18 cellular contexts compared by ENCODE assay signal in genomic region chr13:99756281-99756680, GRCh38.
DNase-seq lines count a peak whose midpoint lies in the region; TF ChIP-seq lines count a peak whose summit lies in the region.
"Had no signal": no experiment of that assay in that cellular context is flagged by ENCODE, and none has a peak within 500 bp of the region (broad histone marks: within the 10 kb centered on the region; RNA-seq: fewer than 3 reads in every experiment).

No MANE protein-coding gene starts in this region.

- H2BK120ac ChIP-seq in mesenchymal stem cell (ENCODE audit: low read depth, low read length), result no peak overlapping the region

- intact Hi-C loops in activated naive CD4-positive, alpha-beta T cell treated with anti-CD3 and anti-CD28 coated beads for 36 hours (cut with micrococcal nuclease), result no loop called here

- no peak overlapping the region for H3K14ac ChIP-seq in mesenchymal stem cell (ENCODE audit: low read length in 2 of 2)

- peaks cover 9% of the 10 kb centered on the region for H3K4me1 Mint-ChIP-seq in endodermal cell
- peaks cover 16% of the 10 kb centered on the region for H3K4me1 Mint-ChIP-seq in nephron progenitor cell
- no peaks in the 10 kb centered on the region for H3K4me1 Mint-ChIP-seq in activated naive CD4-positive, alpha-beta T cell treated with anti-CD3 and anti-CD28 coated beads for 36 hours (ENCODE audit: low read depth)

- no peak overlapping the region for H2BK15ac ChIP-seq in mesenchymal stem cell (ENCODE audit: low read depth, poor library complexity, severe bottlenecking)

- no peaks in the 10 kb centered on the region for H3K36me3 ChIP-seq in endodermal cell (ENCODE audit: control insufficient read depth, insufficient read depth, low read length)
- H3K36me3 ChIP-seq in mesenchymal stem cell (ENCODE audit: control insufficient read depth in 1 of 2, insufficient read depth in 2 of 2, low read depth in 1 of 2, low read length in 2 of 2), result no peaks in the 10 kb centered on the region
- H3K36me3 ChIP-seq: SJSA1 had no signal

- no peak overlapping the region for H2BK5ac ChIP-seq in mesenchymal stem cell (ENCODE audit: low read depth, low read length, poor library complexity, severe bottlenecking)

- 95 to 100% methylated on average over 1 to 2 of the region's 2 CpGs for WGBS in endodermal cell (ENCODE audit: insufficient coverage in 1 of 2, insufficient read length in 1 of 2), 2 experiments
- 94% methylated on average over 2 of the region's 2 CpGs for WGBS in mesenchymal stem cell

- H3K4me3 ChIP-seq in endodermal cell (ENCODE audit: low read length) (no peak overlapping the region), mesenchymal stem cell (ENCODE audit: insufficient read depth in 1 of 2, low read depth in 1 of 2, low read length in 2 of 2) (no peak overlapping the region)
- H3K4me3 ChIP-seq: GM23338, SJSA1 had no signal

- no peaks in the 10 kb centered on the region for H3K4me1 ChIP-seq in endodermal cell (ENCODE audit: control insufficient read depth, insufficient read depth, low read length)
- H3K4me1 ChIP-seq in mesenchymal stem cell (ENCODE audit: control insufficient read depth, insufficient read depth, low read depth, low read length), result no peaks in the 10 kb centered on the region
- H3K4me1 ChIP-seq: SJSA1 had no signal

- no peak overlapping the region for H3K27ac ChIP-seq in endodermal cell (ENCODE audit: low read depth, low read length)
- no peak overlapping the region for H3K27ac ChIP-seq in mesenchymal stem cell (ENCODE audit: low read length, poor library complexity, severe bottlenecking)
- H3K27ac ChIP-seq: SJSA1 had no signal

- H3K4me3 Mint-ChIP-seq in endodermal cell (no peak overlapping the region), nephron progenitor cell (no peak overlapping the region)
- no peak overlapping the region for H3K4me3 Mint-ChIP-seq in activated naive CD4-positive, alpha-beta T cell treated with anti-CD3 and anti-CD28 coated beads for 36 hours
- H3K4me3 Mint-ChIP-seq: GM23338 had no signal

- DNase-seq in ELF-1 (ENCODE audit: low read depth, low spot score) (peak; percentile 81), M059J (ENCODE audit: low read depth) (peak; percentile 23), endodermal cell (no peak), nephron progenitor cell (no peak), DMS79 treated with DMSO at 0.1 percent for 48 hours (lab: John Stamatoyannopoulos, UW) (no peak), mesenchymal stem cell (no peak), NCI-H187 treated with DMSO at 0.1 percent for 48 hours (lab: John Stamatoyannopoulos, UW) (no peak)
- DNase-seq in activated naive CD4-positive, alpha-beta T cell treated with anti-CD3 and anti-CD28 coated beads for 36 hours, result no peak
- DNase-seq: Calu3, HCEC 1CT, NCI-H1092 treated with DMSO at 0.1 percent for 48 hours, NCI-H1436, NCI-H187, NCI-H446, NCI-H524 treated with DMSO at 0.1 percent for 48 hours, NCI-H774 had no signal

- H2BK12ac ChIP-seq in mesenchymal stem cell (ENCODE audit: low read length in 2 of 2), result no peak overlapping the region

- peak overlapping the region; percentile 9 for H3K27ac Mint-ChIP-seq in endodermal cell
- H3K27ac Mint-ChIP-seq in nephron progenitor cell, result peak overlapping the region; percentile 49
- H3K27ac Mint-ChIP-seq in activated naive CD4-positive, alpha-beta T cell treated with anti-CD3 and anti-CD28 coated beads for 36 hours, result no peak overlapping the region
- H3K27ac Mint-ChIP-seq: GM23338 had no signal

- H3K4ac ChIP-seq in mesenchymal stem cell (ENCODE audit: low read depth in 1 of 2, low read length in 2 of 2), result no peak overlapping the region

- H3K9ac ChIP-seq in endodermal cell (ENCODE audit: extremely low read depth, low read length, poor library complexity, severe bottlenecking) (no peak overlapping the region), mesenchymal stem cell (ENCODE audit: low read length) (no peak overlapping the region)

- no peak overlapping the region for H4K91ac ChIP-seq in mesenchymal stem cell (ENCODE audit: low read length)

- no peak overlapping the region for H3K23ac ChIP-seq in mesenchymal stem cell (ENCODE audit: low read length in 2 of 2)

- no peak overlapping the region for H3K4me2 ChIP-seq in mesenchymal stem cell (ENCODE audit: low read length, poor library complexity, severe bottlenecking)
- H3K4me2 ChIP-seq: GM23338 had no signal

- CTCF ChIA-PET in activated naive CD4-positive, alpha-beta T cell treated with anti-CD3 and anti-CD28 coated beads for 36 hours (lab: Charles Lee), result no interaction called here

- no peak for TF ChIP-seq CTCF in endodermal cell (conservative IDR thresholded peaks at IDR 0.05)
- TF ChIP-seq CTCF in nephron progenitor cell (IDR thresholded peaks at IDR 0.05), result no peak

- H2AFZ ChIP-seq in mesenchymal stem cell (ENCODE audit: low read depth, low read length), result no peak overlapping the region
- H2AFZ ChIP-seq: GM23338 had no signal

- H3K27me3 Mint-ChIP-seq in endodermal cell (ENCODE audit: insufficient read depth) (no peaks in the 10 kb centered on the region), nephron progenitor cell (ENCODE audit: low read depth, poor library complexity) (peaks cover 2% of the 10 kb centered on the region)
- no peaks in the 10 kb centered on the region for H3K27me3 Mint-ChIP-seq in activated naive CD4-positive, alpha-beta T cell treated with anti-CD3 and anti-CD28 coated beads for 36 hours (ENCODE audit: low read depth)

- H3K27me3 ChIP-seq in endodermal cell (ENCODE audit: control insufficient read depth, insufficient read depth, low read length, poor library complexity, severe bottlenecking) (no peaks in the 10 kb centered on the region), mesenchymal stem cell (ENCODE audit: control insufficient read depth in 1 of 2, insufficient read depth in 1 of 2, low read length in 2 of 2) (peaks cover 0 to 6% of the 10 kb centered on the region in 2 experiments)

- no peak overlapping the region for H2AK5ac ChIP-seq in mesenchymal stem cell (ENCODE audit: low read length, severe bottlenecking)

- H3K9me3 Mint-ChIP-seq in endodermal cell (peaks cover 29% of the 10 kb centered on the region), nephron progenitor cell (peaks cover 39% of the 10 kb centered on the region)
- peaks cover 12% of the 10 kb centered on the region for H3K9me3 Mint-ChIP-seq in activated naive CD4-positive, alpha-beta T cell treated with anti-CD3 and anti-CD28 coated beads for 36 hours

- no peaks in the 10 kb centered on the region for H3K79me1 ChIP-seq in mesenchymal stem cell (replicated peaks; ENCODE audit: low read length, poor library complexity, severe bottlenecking)

- H3K36me3 Mint-ChIP-seq in endodermal cell (ENCODE audit: low read depth) (peaks cover 6% of the 10 kb centered on the region), nephron progenitor cell (ENCODE audit: low read depth) (peaks cover 16% of the 10 kb centered on the region)
- H3K36me3 Mint-ChIP-seq in activated naive CD4-positive, alpha-beta T cell treated with anti-CD3 and anti-CD28 coated beads for 36 hours (ENCODE audit: low read depth), result peaks cover under 1% of the 10 kb centered on the region

- no peak overlapping the region for H4K8ac ChIP-seq in mesenchymal stem cell (ENCODE audit: low read length)

- H3K9me3 ChIP-seq in endodermal cell (ENCODE audit: control insufficient read depth, low read length) (peaks cover 14% of the 10 kb centered on the region), mesenchymal stem cell (ENCODE audit: control insufficient read depth, low read length) (peaks cover 20% of the 10 kb centered on the region)

- H3K18ac ChIP-seq in mesenchymal stem cell (ENCODE audit: low read depth in 1 of 2, low read length in 2 of 2), result no peak overlapping the region

Comparison
In these comparisons a context has a peak if more than half of its experiments do, and no peak if none do; other contexts are left out.
1. DNase-seq: peak in ELF-1 (single experiment) and M059J (single experiment); none in endodermal cell (single experiment), nephron progenitor cell (single experiment), DMS79 treated with DMSO at 0.1 percent for 48 hours (single experiment), mesenchymal stem cell (single experiment), NCI-H187 treated with DMSO at 0.1 percent for 48 hours (single experiment) and activated naive CD4-positive, alpha-beta T cell treated with anti-CD3 and anti-CD28 coated beads for 36 hours (single experiment).